In the genomic region with DNA sequence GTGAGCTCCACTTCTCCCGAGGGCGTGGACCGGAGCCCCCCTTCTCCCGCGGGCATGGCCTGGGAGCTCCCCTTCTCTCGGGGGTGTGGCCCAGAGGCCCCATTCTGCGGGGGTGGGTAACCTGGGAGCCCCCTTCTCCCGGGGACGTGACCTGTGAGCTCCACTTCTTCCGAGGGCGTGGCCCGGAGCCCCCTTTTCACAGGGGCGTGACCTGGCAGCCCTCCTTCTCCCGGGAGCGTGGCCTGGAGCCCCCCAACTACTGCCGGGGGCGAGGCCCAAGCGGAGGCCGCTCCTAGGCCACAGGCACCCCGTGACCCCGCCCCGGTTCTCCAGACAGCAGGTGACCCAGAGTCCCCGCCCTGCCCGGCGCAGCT, we compare ENCODE assay signal across 1 cellular context.
A peak's percentile ranks its signal among the peaks of the same experiment; 100 is the strongest.
TF ChIP-seq lines count a peak whose summit lies in the region.

No MANE protein-coding gene starts in this region.

TF ChIP-seq in HepG2, 621 proteins besides CTCF, POLR2A, EP300 and RAD21 (continued from another document and continues in another):
- peak; percentile 48; the same call in 1 of the 2 replicates for TF ChIP-seq CSRNP1 (CRISPR knock-in tag; IDR thresholded peaks at IDR 0.05)
- TF ChIP-seq MTF2 (CRISPR knock-in tag; IDR thresholded peaks at IDR 0.05; ENCODE audit: borderline replicate concordance): no peak
- no peak for TF ChIP-seq SMC3 (IDR thresholded peaks at IDR 0.05; ENCODE audit: low read length)
- no peak for TF ChIP-seq LBX2 (CRISPR knock-in tag; IDR thresholded peaks at IDR 0.05; ENCODE audit: borderline replicate concordance)
- no peak for TF ChIP-seq ZFP36L1 (CRISPR knock-in tag; IDR thresholded peaks at IDR 0.05)
- TF ChIP-seq ZNF468 (CRISPR knock-in tag; IDR thresholded peaks at IDR 0.05): 0 out of 2 replicates have a peak, but pooled peaks have one; percentile 27
- TF ChIP-seq, protein P1, sequence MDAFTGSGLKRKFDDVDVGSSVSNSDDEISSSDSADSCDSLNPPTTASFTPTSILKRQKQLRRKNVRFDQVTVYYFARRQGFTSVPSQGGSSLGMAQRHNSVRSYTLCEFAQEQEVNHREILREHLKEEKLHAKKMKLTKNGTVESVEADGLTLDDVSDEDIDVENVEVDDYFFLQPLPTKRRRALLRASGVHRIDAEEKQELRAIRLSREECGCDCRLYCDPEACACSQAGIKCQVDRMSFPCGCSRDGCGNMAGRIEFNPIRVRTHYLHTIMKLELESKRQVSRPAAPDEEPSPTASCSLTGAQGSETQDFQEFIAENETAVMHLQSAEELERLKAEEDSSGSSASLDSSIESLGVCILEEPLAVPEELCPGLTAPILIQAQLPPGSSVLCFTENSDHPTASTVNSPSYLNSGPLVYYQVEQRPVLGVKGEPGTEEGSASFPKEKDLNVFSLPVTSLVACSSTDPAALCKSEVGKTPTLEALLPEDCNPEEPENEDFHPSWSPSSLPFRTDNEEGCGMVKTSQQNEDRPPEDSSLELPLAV (CRISPR knock-in tag; conservative IDR thresholded peaks at IDR 0.05; ENCODE audit: low read depth): no peak
- no peak for TF ChIP-seq ZNF605 (CRISPR knock-in tag; IDR thresholded peaks at IDR 0.05)
- no peak for TF ChIP-seq ZNF619 (CRISPR knock-in tag; IDR thresholded peaks at IDR 0.05)
- TF ChIP-seq MTERF4 (CRISPR knock-in tag; IDR thresholded peaks at IDR 0.05): peak; percentile 80; the same call in 1 of the 2 replicates
- no peak for TF ChIP-seq SRSF4 (IDR thresholded peaks at IDR 0.05; ENCODE audit: low read depth, low read length, poor library complexity, severe bottlenecking)
- no peak for TF ChIP-seq SMAD3 (CRISPR knock-in tag; IDR thresholded peaks at IDR 0.05)
- no peak for TF ChIP-seq CBX2 (IDR thresholded peaks at IDR 0.05; ENCODE audit: low read depth, low read length)
- TF ChIP-seq CBX2 (CRISPR knock-in tag; IDR thresholded peaks at IDR 0.05; ENCODE audit: low read depth): no peak
- TF ChIP-seq MIER2 (CRISPR knock-in tag; IDR thresholded peaks at IDR 0.05): no peak
- TF ChIP-seq, protein P2, sequence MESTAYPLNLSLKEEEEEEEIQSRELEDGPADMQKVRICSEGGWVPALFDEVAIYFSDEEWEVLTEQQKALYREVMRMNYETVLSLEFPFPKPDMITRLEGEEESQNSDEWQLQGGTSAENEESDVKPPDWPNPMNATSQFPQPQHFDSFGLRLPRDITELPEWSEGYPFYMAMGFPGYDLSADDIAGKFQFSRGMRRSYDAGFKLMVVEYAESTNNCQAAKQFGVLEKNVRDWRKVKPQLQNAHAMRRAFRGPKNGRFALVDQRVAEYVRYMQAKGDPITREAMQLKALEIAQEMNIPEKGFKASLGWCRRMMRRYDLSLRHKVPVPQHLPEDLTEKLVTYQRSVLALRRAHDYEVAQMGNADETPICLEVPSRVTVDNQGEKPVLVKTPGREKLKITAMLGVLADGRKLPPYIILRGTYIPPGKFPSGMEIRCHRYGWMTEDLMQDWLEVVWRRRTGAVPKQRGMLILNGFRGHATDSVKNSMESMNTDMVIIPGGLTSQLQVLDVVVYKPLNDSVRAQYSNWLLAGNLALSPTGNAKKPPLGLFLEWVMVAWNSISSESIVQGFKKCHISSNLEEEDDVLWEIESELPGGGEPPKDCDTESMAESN (CRISPR knock-in tag; conservative IDR thresholded peaks at IDR 0.05): peak; percentile 65; the same call in 1 of the 2 replicates
- no peak for TF ChIP-seq CBX5 (CRISPR knock-in tag; IDR thresholded peaks at IDR 0.05; ENCODE audit: borderline replicate concordance)
- TF ChIP-seq RORA (CRISPR knock-in tag; IDR thresholded peaks at IDR 0.05): no peak
- no peak for TF ChIP-seq ZNF567 (CRISPR knock-in tag; IDR thresholded peaks at IDR 0.05; ENCODE audit: borderline replicate concordance)
- no peak for TF ChIP-seq SOX6 (IDR thresholded peaks at IDR 0.05)
- no peak for TF ChIP-seq SOX6 (CRISPR knock-in tag; IDR thresholded peaks at IDR 0.05)
- 0 out of 2 replicates have a peak, but pooled peaks have one; percentile 41 for TF ChIP-seq TFAP4 (IDR thresholded peaks at IDR 0.05; ENCODE audit: borderline replicate concordance, low read depth)
- TF ChIP-seq, protein P3, sequence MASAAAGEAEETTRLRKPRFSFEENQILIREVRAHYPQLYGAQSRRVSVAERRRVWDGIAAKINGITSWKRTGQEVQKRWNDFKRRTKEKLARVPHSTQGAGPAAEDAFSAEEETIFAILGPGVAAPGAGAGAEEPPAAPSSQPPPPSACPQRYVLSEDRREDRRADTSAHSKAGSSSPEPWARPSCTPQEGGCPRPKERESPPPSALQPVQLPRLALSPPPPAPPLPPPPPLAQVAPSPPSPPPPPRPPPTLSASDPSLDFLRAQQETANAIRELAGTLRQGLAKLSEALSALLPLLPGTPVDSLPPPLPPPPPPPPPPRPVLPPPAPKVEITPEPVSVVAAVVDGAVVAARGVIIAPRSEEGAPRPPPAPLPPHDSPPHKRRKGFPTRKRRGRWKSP (CRISPR knock-in tag; IDR thresholded peaks at IDR 0.05): no peak
- peak; percentile 26 for TF ChIP-seq SRSF1 (optimal IDR thresholded peaks at IDR 0.05; ENCODE audit: low read depth, low read length)
- no peak for TF ChIP-seq MED1 (CRISPR knock-in tag; IDR thresholded peaks at IDR 0.05)
- TF ChIP-seq SMARCE1 (IDR thresholded peaks at IDR 0.05; ENCODE audit: borderline replicate concordance): no peak
- TF ChIP-seq SP1 (IDR thresholded peaks at IDR 0.05): no peak
- no peak for TF ChIP-seq SP1 (CRISPR knock-in tag; IDR thresholded peaks at IDR 0.05)
- peak; percentile 87 for TF ChIP-seq ZFY (CRISPR knock-in tag; IDR thresholded peaks at IDR 0.05)
- TF ChIP-seq TRIM24 (CRISPR knock-in tag; IDR thresholded peaks at IDR 0.05): no peak
- no peak for TF ChIP-seq ZNF101 (CRISPR knock-in tag; IDR thresholded peaks at IDR 0.05; ENCODE audit: borderline replicate concordance, low read depth)
- no peak for TF ChIP-seq IRX3 (CRISPR knock-in tag; IDR thresholded peaks at IDR 0.05; ENCODE audit: borderline replicate concordance, low read depth)
- no peak for TF ChIP-seq BHLHE40 (IDR thresholded peaks at IDR 0.05; ENCODE audit: low read length)
- no peak for TF ChIP-seq ZNF563 (CRISPR knock-in tag; IDR thresholded peaks at IDR 0.05)
- peak; percentile 24; the same call in 1 of the 2 replicates for TF ChIP-seq HIVEP1 (CRISPR knock-in tag; IDR thresholded peaks at IDR 0.05)
- no peak for TF ChIP-seq ZSCAN25 (CRISPR knock-in tag; IDR thresholded peaks at IDR 0.05)
- TF ChIP-seq, protein P4, sequence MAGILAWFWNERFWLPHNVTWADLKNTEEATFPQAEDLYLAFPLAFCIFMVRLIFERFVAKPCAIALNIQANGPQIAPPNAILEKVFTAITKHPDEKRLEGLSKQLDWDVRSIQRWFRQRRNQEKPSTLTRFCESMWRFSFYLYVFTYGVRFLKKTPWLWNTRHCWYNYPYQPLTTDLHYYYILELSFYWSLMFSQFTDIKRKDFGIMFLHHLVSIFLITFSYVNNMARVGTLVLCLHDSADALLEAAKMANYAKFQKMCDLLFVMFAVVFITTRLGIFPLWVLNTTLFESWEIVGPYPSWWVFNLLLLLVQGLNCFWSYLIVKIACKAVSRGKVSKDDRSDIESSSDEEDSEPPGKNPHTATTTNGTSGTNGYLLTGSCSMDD (CRISPR knock-in tag; IDR thresholded peaks at IDR 0.05): no peak
- no peak for TF ChIP-seq TBL1XR1 (IDR thresholded peaks at IDR 0.05; ENCODE audit: borderline replicate concordance, low read length, partially characterized antibody)
- TF ChIP-seq GFI1 (CRISPR knock-in tag; IDR thresholded peaks at IDR 0.05; ENCODE audit: borderline replicate concordance): no peak
- TF ChIP-seq, protein P5, sequence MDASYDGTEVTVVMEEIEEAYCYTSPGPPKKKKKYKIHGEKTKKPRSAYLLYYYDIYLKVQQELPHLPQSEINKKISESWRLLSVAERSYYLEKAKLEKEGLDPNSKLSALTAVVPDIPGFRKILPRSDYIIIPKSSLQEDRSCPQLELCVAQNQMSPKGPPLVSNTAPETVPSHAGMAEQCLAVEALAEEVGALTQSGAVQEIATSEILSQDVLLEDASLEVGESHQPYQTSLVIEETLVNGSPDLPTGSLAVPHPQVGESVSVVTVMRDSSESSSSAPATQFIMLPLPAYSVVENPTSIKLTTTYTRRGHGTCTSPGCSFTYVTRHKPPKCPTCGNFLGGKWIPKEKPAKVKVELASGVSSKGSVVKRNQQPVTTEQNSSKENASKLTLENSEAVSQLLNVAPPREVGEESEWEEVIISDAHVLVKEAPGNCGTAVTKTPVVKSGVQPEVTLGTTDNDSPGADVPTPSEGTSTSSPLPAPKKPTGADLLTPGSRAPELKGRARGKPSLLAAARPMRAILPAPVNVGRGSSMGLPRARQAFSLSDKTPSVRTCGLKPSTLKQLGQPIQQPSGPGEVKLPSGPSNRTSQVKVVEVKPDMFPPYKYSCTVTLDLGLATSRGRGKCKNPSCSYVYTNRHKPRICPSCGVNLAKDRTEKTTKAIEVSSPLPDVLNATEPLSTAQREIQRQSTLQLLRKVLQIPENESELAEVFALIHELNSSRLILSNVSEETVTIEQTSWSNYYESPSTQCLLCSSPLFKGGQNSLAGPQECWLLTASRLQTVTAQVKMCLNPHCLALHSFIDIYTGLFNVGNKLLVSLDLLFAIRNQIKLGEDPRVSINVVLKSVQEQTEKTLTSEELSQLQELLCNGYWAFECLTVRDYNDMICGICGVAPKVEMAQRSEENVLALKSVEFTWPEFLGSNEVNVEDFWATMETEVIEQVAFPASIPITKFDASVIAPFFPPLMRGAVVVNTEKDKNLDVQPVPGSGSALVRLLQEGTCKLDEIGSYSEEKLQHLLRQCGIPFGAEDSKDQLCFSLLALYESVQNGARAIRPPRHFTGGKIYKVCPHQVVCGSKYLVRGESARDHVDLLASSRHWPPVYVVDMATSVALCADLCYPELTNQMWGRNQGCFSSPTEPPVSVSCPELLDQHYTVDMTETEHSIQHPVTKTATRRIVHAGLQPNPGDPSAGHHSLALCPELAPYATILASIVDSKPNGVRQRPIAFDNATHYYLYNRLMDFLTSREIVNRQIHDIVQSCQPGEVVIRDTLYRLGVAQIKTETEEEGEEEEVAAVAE (CRISPR knock-in tag; IDR thresholded peaks at IDR 0.05; ENCODE audit: borderline replicate concordance): no peak
- TF ChIP-seq KDM5A (IDR thresholded peaks at IDR 0.05; ENCODE audit: borderline replicate concordance, low read length): 0 out of 2 replicates have a peak, but pooled peaks have one; percentile 58
- TF ChIP-seq HHEX (CRISPR knock-in tag; IDR thresholded peaks at IDR 0.05): no peak
- TF ChIP-seq MEF2D (CRISPR knock-in tag; IDR thresholded peaks at IDR 0.05): no peak
- TF ChIP-seq ZNF841 (CRISPR knock-in tag; IDR thresholded peaks at IDR 0.05; ENCODE audit: borderline replicate concordance): no peak
- TF ChIP-seq ZBTB4 (CRISPR knock-in tag; IDR thresholded peaks at IDR 0.05; ENCODE audit: borderline replicate concordance): no peak
- TF ChIP-seq HOXA9 (CRISPR knock-in tag; IDR thresholded peaks at IDR 0.05; ENCODE audit: borderline replicate concordance): no peak
- no peak for TF ChIP-seq ZNF136 (CRISPR knock-in tag; IDR thresholded peaks at IDR 0.05; ENCODE audit: low read depth)
- TF ChIP-seq SOX13 (IDR thresholded peaks at IDR 0.05): 0 out of 2 replicates have a peak, but pooled peaks have one; percentile 4
- TF ChIP-seq SOX13 (CRISPR knock-in tag; conservative IDR thresholded peaks at IDR 0.05 in 1 of 2, IDR thresholded peaks at IDR 0.05 in 1 of 2): no peak
- TF ChIP-seq LCORL (IDR thresholded peaks at IDR 0.05): no peak
- peak; percentile 30; the same call in 1 of the 2 replicates for TF ChIP-seq LCORL (CRISPR knock-in tag; IDR thresholded peaks at IDR 0.05)
